Comparison of ENCODE assay signal across 1 cellular context in the genomic region with DNA sequence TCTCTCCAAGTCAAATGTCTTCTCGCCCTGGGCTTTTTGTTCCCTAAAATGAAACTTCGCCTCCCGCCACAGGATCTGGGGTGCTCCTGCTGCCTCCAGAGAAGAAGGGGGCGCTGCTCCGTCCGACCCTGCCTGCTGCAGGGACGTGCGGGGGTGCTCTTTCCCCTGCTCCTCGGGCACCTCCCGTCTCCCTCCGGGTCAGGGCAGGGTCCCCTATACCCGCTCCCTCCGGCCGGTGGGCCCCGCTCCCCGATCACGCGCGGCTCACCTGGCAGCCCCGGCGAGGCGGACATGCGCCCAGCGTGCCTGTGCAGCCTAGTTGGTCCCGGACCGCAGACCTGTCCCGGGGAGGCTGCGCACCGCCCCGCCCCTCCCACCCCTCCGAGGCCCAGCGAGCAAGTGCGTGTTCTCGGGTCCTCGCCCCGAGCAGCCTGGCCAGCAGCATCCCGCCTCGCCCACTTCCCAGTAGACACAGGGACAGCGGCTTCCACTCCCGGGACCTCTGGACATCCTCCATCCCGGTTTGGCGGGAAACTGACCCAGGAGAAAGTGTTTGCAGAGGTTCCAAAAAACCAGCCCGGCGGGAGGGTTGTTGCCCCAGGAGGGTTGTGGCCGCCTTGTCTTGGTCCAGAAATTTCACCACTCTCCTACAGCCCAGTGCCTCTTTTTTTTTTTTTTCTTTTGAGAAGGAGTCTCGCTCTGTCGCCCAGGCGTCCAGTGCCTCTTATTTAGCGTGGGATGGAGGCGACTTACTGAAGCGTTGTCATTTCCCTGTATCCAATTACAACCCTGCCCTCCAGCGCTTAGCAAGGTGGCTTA.
TF ChIP-seq lines count a peak whose summit lies in the region.

TSS of gene OXGR1 (minus strand) at position 447 of the 819 bp plus-strand sequence. CDS start 6,717 bp downstream, outside the sequence.

TF ChIP-seq in WTC11, 78 proteins besides CTCF, POLR2A, EP300 and RAD21 (continued from another document and continues in another):
- TF ChIP-seq ATF2 (CRISPR knock-in tag; IDR thresholded peaks at IDR 0.05; ENCODE audit: borderline replicate concordance, low read depth), result no peak
- no peak for TF ChIP-seq ELF4 (CRISPR knock-in tag; IDR thresholded peaks at IDR 0.05; ENCODE audit: low read depth)
- TF ChIP-seq, protein P1, sequence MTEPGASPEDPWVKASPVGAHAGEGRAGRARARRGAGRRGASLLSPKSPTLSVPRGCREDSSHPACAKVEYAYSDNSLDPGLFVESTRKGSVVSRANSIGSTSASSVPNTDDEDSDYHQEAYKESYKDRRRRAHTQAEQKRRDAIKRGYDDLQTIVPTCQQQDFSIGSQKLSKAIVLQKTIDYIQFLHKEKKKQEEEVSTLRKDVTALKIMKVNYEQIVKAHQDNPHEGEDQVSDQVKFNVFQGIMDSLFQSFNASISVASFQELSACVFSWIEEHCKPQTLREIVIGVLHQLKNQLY (CRISPR knock-in tag; IDR thresholded peaks at IDR 0.05), result no peak
- TF ChIP-seq ZNF416 (CRISPR knock-in tag; IDR thresholded peaks at IDR 0.05), result no peak
- TF ChIP-seq, protein P2, sequence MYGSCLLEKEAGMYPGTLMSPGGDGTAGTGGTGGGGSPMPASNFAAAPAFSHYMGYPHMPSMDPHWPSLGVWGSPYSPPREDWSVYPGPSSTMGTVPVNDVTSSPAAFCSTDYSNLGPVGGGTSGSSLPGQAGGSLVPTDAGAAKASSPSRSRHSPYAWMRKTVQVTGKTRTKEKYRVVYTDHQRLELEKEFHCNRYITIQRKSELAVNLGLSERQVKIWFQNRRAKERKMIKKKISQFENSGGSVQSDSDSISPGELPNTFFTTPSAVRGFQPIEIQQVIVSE (CRISPR knock-in tag; IDR thresholded peaks at IDR 0.05; ENCODE audit: borderline replicate concordance), result no peak
- TF ChIP-seq JAZF1 (CRISPR knock-in tag; IDR thresholded peaks at IDR 0.05), result no peak
- no peak for TF ChIP-seq RELA (CRISPR knock-in tag; IDR thresholded peaks at IDR 0.05; ENCODE audit: borderline replicate concordance)
- no peak for TF ChIP-seq FOXP4 (CRISPR knock-in tag; IDR thresholded peaks at IDR 0.05)
- TF ChIP-seq SMAD4 (CRISPR knock-in tag; IDR thresholded peaks at IDR 0.05), result no peak
- TF ChIP-seq ZSCAN18 (CRISPR knock-in tag; IDR thresholded peaks at IDR 0.05), result no peak
- TF ChIP-seq FOXP1 (CRISPR knock-in tag; IDR thresholded peaks at IDR 0.05; ENCODE audit: borderline replicate concordance), result peak; percentile 83
- no peak for TF ChIP-seq TEAD1 (CRISPR knock-in tag; IDR thresholded peaks at IDR 0.05)
- TF ChIP-seq, protein P3, sequence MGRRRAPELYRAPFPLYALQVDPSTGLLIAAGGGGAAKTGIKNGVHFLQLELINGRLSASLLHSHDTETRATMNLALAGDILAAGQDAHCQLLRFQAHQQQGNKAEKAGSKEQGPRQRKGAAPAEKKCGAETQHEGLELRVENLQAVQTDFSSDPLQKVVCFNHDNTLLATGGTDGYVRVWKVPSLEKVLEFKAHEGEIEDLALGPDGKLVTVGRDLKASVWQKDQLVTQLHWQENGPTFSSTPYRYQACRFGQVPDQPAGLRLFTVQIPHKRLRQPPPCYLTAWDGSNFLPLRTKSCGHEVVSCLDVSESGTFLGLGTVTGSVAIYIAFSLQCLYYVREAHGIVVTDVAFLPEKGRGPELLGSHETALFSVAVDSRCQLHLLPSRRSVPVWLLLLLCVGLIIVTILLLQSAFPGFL (CRISPR knock-in tag; IDR thresholded peaks at IDR 0.05; ENCODE audit: borderline replicate concordance), result no peak
- TF ChIP-seq, protein P4, sequence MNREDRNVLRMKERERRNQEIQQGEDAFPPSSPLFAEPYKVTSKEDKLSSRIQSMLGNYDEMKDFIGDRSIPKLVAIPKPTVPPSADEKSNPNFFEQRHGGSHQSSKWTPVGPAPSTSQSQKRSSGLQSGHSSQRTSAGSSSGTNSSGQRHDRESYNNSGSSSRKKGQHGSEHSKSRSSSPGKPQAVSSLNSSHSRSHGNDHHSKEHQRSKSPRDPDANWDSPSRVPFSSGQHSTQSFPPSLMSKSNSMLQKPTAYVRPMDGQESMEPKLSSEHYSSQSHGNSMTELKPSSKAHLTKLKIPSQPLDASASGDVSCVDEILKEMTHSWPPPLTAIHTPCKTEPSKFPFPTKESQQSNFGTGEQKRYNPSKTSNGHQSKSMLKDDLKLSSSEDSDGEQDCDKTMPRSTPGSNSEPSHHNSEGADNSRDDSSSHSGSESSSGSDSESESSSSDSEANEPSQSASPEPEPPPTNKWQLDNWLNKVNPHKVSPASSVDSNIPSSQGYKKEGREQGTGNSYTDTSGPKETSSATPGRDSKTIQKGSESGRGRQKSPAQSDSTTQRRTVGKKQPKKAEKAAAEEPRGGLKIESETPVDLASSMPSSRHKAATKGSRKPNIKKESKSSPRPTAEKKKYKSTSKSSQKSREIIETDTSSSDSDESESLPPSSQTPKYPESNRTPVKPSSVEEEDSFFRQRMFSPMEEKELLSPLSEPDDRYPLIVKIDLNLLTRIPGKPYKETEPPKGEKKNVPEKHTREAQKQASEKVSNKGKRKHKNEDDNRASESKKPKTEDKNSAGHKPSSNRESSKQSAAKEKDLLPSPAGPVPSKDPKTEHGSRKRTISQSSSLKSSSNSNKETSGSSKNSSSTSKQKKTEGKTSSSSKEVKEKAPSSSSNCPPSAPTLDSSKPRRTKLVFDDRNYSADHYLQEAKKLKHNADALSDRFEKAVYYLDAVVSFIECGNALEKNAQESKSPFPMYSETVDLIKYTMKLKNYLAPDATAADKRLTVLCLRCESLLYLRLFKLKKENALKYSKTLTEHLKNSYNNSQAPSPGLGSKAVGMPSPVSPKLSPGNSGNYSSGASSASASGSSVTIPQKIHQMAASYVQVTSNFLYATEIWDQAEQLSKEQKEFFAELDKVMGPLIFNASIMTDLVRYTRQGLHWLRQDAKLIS (CRISPR knock-in tag; IDR thresholded peaks at IDR 0.05; ENCODE audit: borderline replicate concordance), result no peak
- no peak for TF ChIP-seq ZBTB21 (CRISPR knock-in tag; IDR thresholded peaks at IDR 0.05; ENCODE audit: borderline replicate concordance)
- no peak for TF ChIP-seq ZNF512 (CRISPR knock-in tag; IDR thresholded peaks at IDR 0.05; ENCODE audit: borderline replicate concordance)
- TF ChIP-seq ZNF138 (CRISPR knock-in tag; conservative IDR thresholded peaks at IDR 0.05), result no peak
- peak; percentile 33; the same call in 1 of the 2 replicates for TF ChIP-seq FOXK1 (CRISPR knock-in tag; IDR thresholded peaks at IDR 0.05)
- no peak for TF ChIP-seq EMX1 (CRISPR knock-in tag; IDR thresholded peaks at IDR 0.05)
- TF ChIP-seq, protein P5, sequence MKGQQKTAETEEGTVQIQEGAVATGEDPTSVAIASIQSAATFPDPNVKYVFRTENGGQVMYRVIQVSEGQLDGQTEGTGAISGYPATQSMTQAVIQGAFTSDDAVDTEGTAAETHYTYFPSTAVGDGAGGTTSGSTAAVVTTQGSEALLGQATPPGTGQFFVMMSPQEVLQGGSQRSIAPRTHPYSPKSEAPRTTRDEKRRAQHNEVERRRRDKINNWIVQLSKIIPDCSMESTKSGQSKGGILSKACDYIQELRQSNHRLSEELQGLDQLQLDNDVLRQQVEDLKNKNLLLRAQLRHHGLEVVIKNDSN (CRISPR knock-in tag; IDR thresholded peaks at IDR 0.05), result peak; percentile 56
- no peak for TF ChIP-seq AR (CRISPR knock-in tag; IDR thresholded peaks at IDR 0.05)
- TF ChIP-seq ZNF121 (CRISPR knock-in tag; IDR thresholded peaks at IDR 0.05), result no peak
- TF ChIP-seq USF2 (CRISPR knock-in tag; IDR thresholded peaks at IDR 0.05), result no peak
- no peak for TF ChIP-seq ZNF263 (CRISPR knock-in tag; IDR thresholded peaks at IDR 0.05; ENCODE audit: low read depth)
- TF ChIP-seq ZNF671 (CRISPR knock-in tag; IDR thresholded peaks at IDR 0.05), result no peak
- TF ChIP-seq, protein P6, sequence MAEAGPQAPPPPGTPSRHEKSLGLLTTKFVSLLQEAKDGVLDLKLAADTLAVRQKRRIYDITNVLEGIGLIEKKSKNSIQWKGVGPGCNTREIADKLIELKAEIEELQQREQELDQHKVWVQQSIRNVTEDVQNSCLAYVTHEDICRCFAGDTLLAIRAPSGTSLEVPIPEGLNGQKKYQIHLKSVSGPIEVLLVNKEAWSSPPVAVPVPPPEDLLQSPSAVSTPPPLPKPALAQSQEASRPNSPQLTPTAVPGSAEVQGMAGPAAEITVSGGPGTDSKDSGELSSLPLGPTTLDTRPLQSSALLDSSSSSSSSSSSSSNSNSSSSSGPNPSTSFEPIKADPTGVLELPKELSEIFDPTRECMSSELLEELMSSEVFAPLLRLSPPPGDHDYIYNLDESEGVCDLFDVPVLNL (CRISPR knock-in tag; IDR thresholded peaks at IDR 0.05; ENCODE audit: borderline replicate concordance, low read depth), result no peak
- no peak for TF ChIP-seq E2F1 (CRISPR knock-in tag; IDR thresholded peaks at IDR 0.05)
